Comparison of ENCODE assay signal across 8 cellular contexts in genomic region chr6:31970604-31971271, GRCh38. TPM values are rescaled to one million over a fixed set of nuclear protein-coding genes. Genes with fewer than 3 reads are reported as not detected.
A peak's percentile ranks its signal among the peaks of the same experiment; 100 is the strongest.
DNase-seq lines count a peak whose midpoint lies in the region; ATAC-seq and TF ChIP-seq lines count a peak whose summit lies in the region.

No MANE protein-coding gene starts in this region.

- peak overlapping the region; percentile 90 for H3K27ac ChIP-seq in ACC112 (ENCODE audit: low read depth, low read length)
- H3K27ac ChIP-seq in iPS-18a (ENCODE audit: low read length) = no peak overlapping the region
- H3K27ac ChIP-seq in suprapubic skin = peak overlapping the region; percentile 93

- peak overlapping the region; percentile 89 for H3K4me3 ChIP-seq in ACC112 (ENCODE audit: low read depth, low read length)
- H3K4me3 ChIP-seq in HFF-Myc (replicated peaks; ENCODE audit: low read depth, low read length) = peak overlapping the region; percentile 75
- peak overlapping the region; percentile 91 for H3K4me3 ChIP-seq in iPS-18a (ENCODE audit: low read length)
- peak overlapping the region; percentile 77 for H3K4me3 ChIP-seq in suprapubic skin

- POLR2A ChIA-PET in activated B cell treated with CpG ODN at 0.5 μM for 24 hours (lab: Charles Lee) = interaction anchor here (0.6 to 5.2 kb wide), 6 partner anchors 9 to 232 kb away, joined by 3 to 113 read pairs (median 5); partner anchors contain the start of genes FKBPL, NELFE and SKIC2

- DNase-seq in HFF-Myc (ENCODE audit: extremely low read depth, low read depth) (no peak), activated B cell treated with CpG ODN at 0.5 μM for 24 hours (no peak), suprapubic skin (ENCODE audit: low spot score in 2 of 2) (no peak), GM10266 (ENCODE audit: extremely low spot score) (no peak), AG20443 (ENCODE audit: low spot score) (no peak), T1000 (lab: John Stamatoyannopoulos, UW) (no peak)

- peaks cover 56% of the 10 kb centered on the region for H3K36me3 Mint-ChIP-seq in activated B cell treated with CpG ODN at 0.5 μM for 24 hours (ENCODE audit: low read depth)

- no peaks in the 10 kb centered on the region for H3K27me3 Mint-ChIP-seq in activated B cell treated with CpG ODN at 0.5 μM for 24 hours

- no peaks in the 10 kb centered on the region for H3K9me3 Mint-ChIP-seq in activated B cell treated with CpG ODN at 0.5 μM for 24 hours

- no peak for TF ChIP-seq EP300 in suprapubic skin (IDR thresholded peaks at IDR 0.05)

- no peak for ATAC-seq in activated B cell treated with CpG ODN at 0.5 μM for 24 hours (ENCODE audit: low read depth)

- TF ChIP-seq CTCF in HFF-Myc (IDR thresholded peaks at IDR 0.05; ENCODE audit: low read depth, low read length, missing control alignments) (no peak), activated B cell treated with CpG ODN at 0.5 μM for 24 hours (IDR thresholded peaks at IDR 0.05) (no peak), suprapubic skin (IDR thresholded peaks at IDR 0.05) (no peak), GM10266 (IDR thresholded peaks at IDR 0.05; ENCODE audit: control insufficient read depth, insufficient read depth, low read depth, missing control alignments) (no peak)

- H3K4me1 ChIP-seq in ACC112 (ENCODE audit: control insufficient read depth, insufficient read depth, low read length, unreplicated experiment) (peaks cover 27% of the 10 kb centered on the region), iPS-18a (ENCODE audit: control insufficient read depth, low read depth, low read length) (peaks cover 5% of the 10 kb centered on the region), suprapubic skin (peaks cover 32% of the 10 kb centered on the region)

- WGBS in suprapubic skin = 70% methylated on average over 15 of the region's 18 CpGs

- no peak for TF ChIP-seq POLR2A in suprapubic skin (IDR thresholded peaks at IDR 0.05)

- H3K4me3 Mint-ChIP-seq in activated B cell treated with CpG ODN at 0.5 μM for 24 hours = peak overlapping the region; percentile 98

- H3K27ac Mint-ChIP-seq in activated B cell treated with CpG ODN at 0.5 μM for 24 hours = peak overlapping the region; percentile 100

- no peaks in the 10 kb centered on the region for H3K9me3 ChIP-seq in iPS-18a (ENCODE audit: control insufficient read depth, low read depth, low read length)
- no peaks in the 10 kb centered on the region for H3K9me3 ChIP-seq in suprapubic skin

- H3K4me1 Mint-ChIP-seq in activated B cell treated with CpG ODN at 0.5 μM for 24 hours = peaks cover 39% of the 10 kb centered on the region

- no peaks in the 10 kb centered on the region for H3K27me3 ChIP-seq in ACC112 (ENCODE audit: insufficient read depth, low read length)
- H3K27me3 ChIP-seq in iPS-18a (ENCODE audit: control insufficient read depth, insufficient read depth, low read length) = no peaks in the 10 kb centered on the region
- H3K27me3 ChIP-seq in suprapubic skin = no peaks in the 10 kb centered on the region

- peaks cover 27% of the 10 kb centered on the region for H3K79me2 ChIP-seq in ACC112 (ENCODE audit: control insufficient read depth, insufficient read depth, low read length, unreplicated experiment)

- no peak overlapping the region for H2AFZ ChIP-seq in ACC112 (ENCODE audit: low read length, unreplicated experiment)

- CTCF ChIA-PET in activated B cell treated with CpG ODN at 0.5 μM for 24 hours (lab: Charles Lee) = no interaction called here

- H3K9ac ChIP-seq in iPS-18a (ENCODE audit: low read length) = no peak overlapping the region

- intact Hi-C loops in activated B cell treated with CpG ODN at 0.5 μM for 24 hours (cut with micrococcal nuclease) = loop anchor here (10.0 kb wide), 1 partner anchor 1234 kb away; the partner anchor contains the start of genes HSD17B8, RING1, RXRB and SLC39A7

- H3K36me3 ChIP-seq in ACC112 (ENCODE audit: insufficient read depth, low read length) (no peaks in the 10 kb centered on the region), iPS-18a (ENCODE audit: control insufficient read depth, low read depth, low read length) (peaks cover 33% of the 10 kb centered on the region), suprapubic skin (peaks cover 51% of the 10 kb centered on the region)

RNA-seq across cellular contexts. Expression of gene DXO, which starts 1.2 kb away (rescaled TPM):
- 23.7 and 29.4 TPM in 2 replicates for total RNA-seq in activated B cell treated with CpG ODN at 0.5 μM for 24 hours
- total RNA-seq in suprapubic skin = 10 to 100 TPM; 13.1 to 25.3 (median 16.4) TPM

RNA-seq across cellular contexts. Expression of gene C4A, which starts 11.1 kb away (rescaled TPM):
- total RNA-seq in activated B cell treated with CpG ODN at 0.5 μM for 24 hours (4.6 and 6.8 TPM in 2 replicates), suprapubic skin (10 to 100 TPM in 1 of 4 donors, 1 to 10 TPM in 3; 4.0 to 10.2 (median 5.3) TPM)

RNA-seq across cellular contexts. Expression of gene SKIC2, which starts 11.8 kb away (rescaled TPM):
- total RNA-seq in activated B cell treated with CpG ODN at 0.5 μM for 24 hours (95.8 and 102 TPM in 2 replicates), suprapubic skin (10 to 100 TPM; 31.3 to 60.4 (median 49.3) TPM)

RNA-seq across cellular contexts. Expression of gene NELFE, which starts 12.0 kb away (rescaled TPM):
- 57.9 and 63.3 TPM in 2 replicates for total RNA-seq in activated B cell treated with CpG ODN at 0.5 μM for 24 hours
- 10 to 100 TPM; 56.7 to 72.1 (median 65.8) TPM for total RNA-seq in suprapubic skin

RNA-seq across cellular contexts. Expression of gene CFB, which starts 24.8 kb away (rescaled TPM):
- total RNA-seq in activated B cell treated with CpG ODN at 0.5 μM for 24 hours = 0.29 TPM in 1 of 2 replicates, not detected in the other
- 1 to 10 TPM; 3.7 to 6.8 (median 5.1) TPM for total RNA-seq in suprapubic skin
